ENCODE assay signal across 16 cellular contexts in the genomic region with DNA sequence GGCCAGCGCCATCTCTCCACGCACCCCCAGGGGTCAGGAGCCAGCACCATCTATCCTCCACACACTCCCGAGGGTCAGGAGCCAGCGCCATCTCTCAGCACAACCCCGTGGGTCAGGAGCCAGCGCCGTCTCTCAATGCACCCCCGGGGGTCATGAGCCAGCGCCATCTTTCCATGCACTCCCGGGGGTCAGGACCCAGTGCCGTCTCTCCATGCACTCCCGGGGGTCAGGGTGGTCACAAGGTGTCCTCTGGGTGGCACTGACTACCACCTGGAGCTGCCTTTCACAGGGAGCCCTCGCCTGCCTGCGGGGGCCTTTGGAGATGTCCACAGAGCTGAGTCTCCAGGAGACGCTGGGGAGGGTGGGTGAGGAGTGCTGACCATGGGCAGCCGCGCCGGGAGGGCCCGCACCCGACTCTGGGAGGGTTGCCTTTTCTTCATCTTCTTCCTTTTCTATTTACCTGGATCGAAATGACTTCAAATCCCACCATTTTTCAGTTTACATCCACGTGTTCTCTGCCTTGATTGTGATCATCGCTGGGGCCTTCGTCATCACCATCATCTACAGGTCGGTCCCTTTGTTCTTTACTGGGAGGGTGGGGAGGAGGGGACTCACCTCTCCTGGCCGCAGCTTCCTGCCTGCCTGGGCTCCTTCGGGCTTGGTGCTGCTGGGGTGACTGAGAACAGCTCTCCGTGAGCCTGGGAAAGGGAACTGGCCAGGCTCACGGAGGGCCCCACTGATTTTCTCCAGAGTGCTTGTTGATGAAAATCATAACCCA. TPM values are rescaled to one million over a fixed set of nuclear protein-coding genes. Genes with fewer than 3 reads are reported as not detected.
"Had no signal": no experiment of that assay in that cellular context is flagged by ENCODE, and none has a peak within 500 bp of the region (broad histone marks: within the 10 kb centered on the region; RNA-seq: fewer than 3 reads in every experiment).

No MANE protein-coding gene starts in this region.

- DNase-seq: activated CD4-positive, alpha-beta T cell treated with anti-CD3 and anti-CD28 coated beads for 4 hours; activated gamma-delta T cell treated with Interleukin-2 at 50 U/mL for 16 hours; activated naive CD8-positive, alpha-beta T cell treated with anti-CD3 and anti-CD28 coated beads for 36 hours; activated T-cell treated with anti-CD3 and anti-CD28 coated beads, Interleukin-2, amount 50 U/mL, for 4 hours; amygdala; body of pancreas; caudate nucleus; effector CD4-positive, alpha-beta T cell; foreskin fibroblast; hypothalamus; nephron progenitor cell; psoas muscle; right lobe of liver; SJCRH30; T-helper 17 cell had no signal

- ATAC-seq: activated T-cell treated with anti-CD3 and anti-CD28 coated beads, Interleukin-2, amount 50 U/mL, for 4 hours; body of pancreas; T-helper 17 cell had no signal

- H3K36me3 Mint-ChIP-seq: activated naive CD8-positive, alpha-beta T cell treated with anti-CD3 and anti-CD28 coated beads for 36 hours had no signal

- H3K9me3 ChIP-seq: body of pancreas, psoas muscle, right lobe of liver, SJCRH30, tibial artery had no signal

- H3K27me3 ChIP-seq: body of pancreas, right lobe of liver, SJCRH30, tibial artery had no signal

- H3K4me3 Mint-ChIP-seq: activated naive CD8-positive, alpha-beta T cell treated with anti-CD3 and anti-CD28 coated beads for 36 hours; activated T-cell treated with anti-CD3 and anti-CD28 coated beads, Interleukin-2, amount 50 U/mL, for 4 hours; nephron progenitor cell; T-helper 17 cell had no signal

- H3K4me3 ChIP-seq: body of pancreas, psoas muscle, right lobe of liver, SJCRH30, tibial artery had no signal

- H3K9me3 Mint-ChIP-seq: activated naive CD8-positive, alpha-beta T cell treated with anti-CD3 and anti-CD28 coated beads for 36 hours; activated T-cell treated with anti-CD3 and anti-CD28 coated beads, Interleukin-2, amount 50 U/mL, for 4 hours had no signal

- H3K27ac ChIP-seq: body of pancreas, psoas muscle, right lobe of liver, SJCRH30, tibial artery had no signal

- H3K4me1 Mint-ChIP-seq: activated naive CD8-positive, alpha-beta T cell treated with anti-CD3 and anti-CD28 coated beads for 36 hours had no signal

- H3K4me1 ChIP-seq: body of pancreas, psoas muscle, right lobe of liver, SJCRH30, tibial artery had no signal

- H3K36me3 ChIP-seq: right lobe of liver, SJCRH30 had no signal

- H3K27ac Mint-ChIP-seq: activated naive CD8-positive, alpha-beta T cell treated with anti-CD3 and anti-CD28 coated beads for 36 hours; nephron progenitor cell; T-helper 17 cell had no signal

- H3K27me3 Mint-ChIP-seq: activated naive CD8-positive, alpha-beta T cell treated with anti-CD3 and anti-CD28 coated beads for 36 hours; T-helper 17 cell had no signal

RNA-seq across cellular contexts. Expression of a gene that starts 19.1 kb away (rescaled TPM):
- total RNA-seq: body of pancreas, SJCRH30, T-helper 17 cell had no signal
